Comparison of ENCODE assay signal across 20 cellular contexts in genomic region chr1:84796201-84796600, GRCh38.
"Had no signal": no experiment of that assay in that cellular context is flagged by ENCODE, and none has a peak within 500 bp of the region (broad histone marks: within the 10 kb centered on the region; RNA-seq: fewer than 3 reads in every experiment).

No MANE protein-coding gene starts in this region.

- ATAC-seq: foreskin keratinocyte; naive thymus-derived CD8-positive, alpha-beta T cell had no signal

- H3K4me3 ChIP-seq: transverse colon had no signal

- H3K36me3 ChIP-seq: transverse colon had no signal

- H3K27me3 ChIP-seq: foreskin keratinocyte, transverse colon had no signal

- H3K4me1 ChIP-seq: parathyroid adenoma, transverse colon had no signal

- DNase-seq: activated B cell treated with CpG ODN at 0.5 μM for 24 hours; activated CD4-positive, alpha-beta T cell treated with anti-CD3 and anti-CD28 coated beads, Interleukin-2, amount 10 ng/mL, durations not matched to agents 24 days and 14 days; activated CD8-positive, alpha-beta memory T cell treated with anti-CD3 and anti-CD28 coated beads for 24 hours; activated gamma-delta T cell treated with Interleukin-2 at 50 U/mL for 16 hours; anterior cingulate cortex; cerebellar nuclear complex; effector CD8-positive, alpha-beta T cell; foreskin keratinocyte; head of caudate nucleus; immature natural killer cell; mammary epithelial cell; naive thymus-derived CD8-positive, alpha-beta T cell; retina; small intestine; stimulated activated CD4-positive, alpha-beta T cell treated with anti-CD3 and anti-CD28 coated beads, Interleukin-4, amount 100 ng/mL, for 24 hours; stimulated activated naive CD4-positive, alpha-beta T cell treated with Interleukin-2 at 50 U/mL for 16 hours; substantia nigra; SW 1271; transverse colon had no signal

- H3K27ac ChIP-seq: foreskin keratinocyte, parathyroid adenoma, transverse colon had no signal
